29 cellular contexts compared by ENCODE assay signal in genomic region chr10:123577921-123578461, GRCh38.
"Had no signal": no experiment of that assay in that cellular context is flagged by ENCODE, and none has a peak within 500 bp of the region (broad histone marks: within the 10 kb centered on the region; RNA-seq: fewer than 3 reads in every experiment).

No MANE protein-coding gene starts in this region.

- FAIRE-seq: keratinocyte had no signal

- DNase-seq: kidney glomerular epithelial cell; left cardiac atrium; left lung; lower lobe of right lung; mesendoderm; midbrain; mucosa of descending colon; naive thymus-derived CD4-positive, alpha-beta T cell; ovary; posterior cingulate gyrus; retina; right cardiac atrium; stimulated activated CD4-positive, alpha-beta T cell treated with anti-CD3 and anti-CD28 coated beads, Interleukin-12 subunit alpha, Interleukin-12 subunit beta, amount 100 ng/mL, for 4 hours; stimulated activated CD4-positive, alpha-beta T cell treated with anti-CD3 and anti-CD28 coated beads, Interleukin-15, amount 100 ng/mL, for 24 hours; stimulated activated CD4-positive, alpha-beta T cell treated with anti-CD3 and anti-CD28 coated beads, Interleukin-2, amount 100 ng/mL, for 24 hours; stimulated activated CD4-positive, alpha-beta T cell treated with anti-CD3 and anti-CD28 coated beads, Interleukin-4, amount 100 ng/mL, for 1 hour; stimulated activated naive B cell treated with anti-CD40 and anti-IgM and Interleukin-4, amounts not matched to agents 10 μg/mL and 1 μg/mL and 100 μg/mL, for 72 hours; stimulated activated naive CD8-positive, alpha-beta T cell treated with anti-CD3 and anti-CD28 coated beads, Interleukin-15, Interleukin-2, amounts not matched to agents 100 U/mL and 50 U/mL, for 24 hours; stomach; testis; thyroid gland; transverse colon; upper lobe of left lung had no signal

- H3K27me3 ChIP-seq: ovary, testis, thyroid gland, upper lobe of left lung had no signal

- H3K36me3 ChIP-seq: left lung, lower lobe of right lung, ovary, prostate gland, stomach, thyroid gland, transverse colon, upper lobe of left lung had no signal

- H3K4me3 Mint-ChIP-seq: naive thymus-derived CD4-positive, alpha-beta T cell; natural killer cell treated with Interleukin-12 subunit alpha and Interleukin-12 subunit beta and Interleukin-15 and Interleukin-18, amount 100 ng/mL, for 72 hours; stimulated activated naive B cell treated with anti-CD40 and anti-IgM and Interleukin-4, amounts not matched to agents 10 μg/mL and 1 μg/mL and 100 μg/mL, for 72 hours had no signal

- H3K27ac Mint-ChIP-seq: naive thymus-derived CD4-positive, alpha-beta T cell; natural killer cell treated with Interleukin-12 subunit alpha and Interleukin-12 subunit beta and Interleukin-15 and Interleukin-18, amount 100 ng/mL, for 72 hours; stimulated activated naive B cell treated with anti-CD40 and anti-IgM and Interleukin-4, amounts not matched to agents 10 μg/mL and 1 μg/mL and 100 μg/mL, for 72 hours had no signal

- H3K36me3 Mint-ChIP-seq: naive thymus-derived CD4-positive, alpha-beta T cell; natural killer cell treated with Interleukin-12 subunit alpha and Interleukin-12 subunit beta and Interleukin-15 and Interleukin-18, amount 100 ng/mL, for 72 hours; stimulated activated naive B cell treated with anti-CD40 and anti-IgM and Interleukin-4, amounts not matched to agents 10 μg/mL and 1 μg/mL and 100 μg/mL, for 72 hours had no signal

- H3K27ac ChIP-seq: hepatocyte, left lung, lower lobe of right lung, ovary, prostate gland, skin epidermis, stomach, testis, thyroid gland, transverse colon, upper lobe of left lung had no signal

- H3K4me1 ChIP-seq: left lung, lower lobe of right lung, prostate gland, testis, thyroid gland, transverse colon, upper lobe of left lung had no signal

- H3K9me3 ChIP-seq: left lung, lower lobe of right lung, mucosa of descending colon, ovary, prostate gland, testis, thyroid gland, transverse colon, upper lobe of left lung had no signal

- H3K4me3 ChIP-seq: hepatocyte, left lung, lower lobe of right lung, mucosa of descending colon, ovary, prostate gland, skin epidermis, stomach, testis, thyroid gland, transverse colon, upper lobe of left lung had no signal

- H3K4me1 Mint-ChIP-seq: naive thymus-derived CD4-positive, alpha-beta T cell; stimulated activated naive B cell treated with anti-CD40 and anti-IgM and Interleukin-4, amounts not matched to agents 10 μg/mL and 1 μg/mL and 100 μg/mL, for 72 hours had no signal

- H3K9me3 Mint-ChIP-seq: naive thymus-derived CD4-positive, alpha-beta T cell; natural killer cell treated with Interleukin-12 subunit alpha and Interleukin-12 subunit beta and Interleukin-15 and Interleukin-18, amount 100 ng/mL, for 72 hours; stimulated activated naive B cell treated with anti-CD40 and anti-IgM and Interleukin-4, amounts not matched to agents 10 μg/mL and 1 μg/mL and 100 μg/mL, for 72 hours had no signal

- ATAC-seq: left cardiac atrium; left lung; lower lobe of right lung; mucosa of descending colon; naive thymus-derived CD4-positive, alpha-beta T cell; natural killer cell treated with Interleukin-12 subunit alpha and Interleukin-12 subunit beta and Interleukin-15 and Interleukin-18, amount 100 ng/mL, for 72 hours; right cardiac atrium; sciatic nerve; stimulated activated naive B cell treated with anti-CD40 and anti-IgM and Interleukin-4, amounts not matched to agents 10 μg/mL and 1 μg/mL and 100 μg/mL, for 72 hours; stimulated activated naive CD8-positive, alpha-beta T cell treated with anti-CD3 and anti-CD28 coated beads, Interleukin-15, Interleukin-2, amounts not matched to agents 100 U/mL and 50 U/mL, for 24 hours had no signal
